In genomic region chr3:50607271-50608091, GRCh38 we compare ENCODE assay signal across 9 cellular contexts. TPM values are rescaled to one million over a fixed set of nuclear protein-coding genes. Genes with fewer than 3 reads are reported as not detected.
DNase-seq lines count a peak whose midpoint lies in the region; ATAC-seq and TF ChIP-seq lines count a peak whose summit lies in the region.
"Had no signal": no experiment of that assay in that cellular context is flagged by ENCODE, and none has a peak within 500 bp of the region (broad histone marks: within the 10 kb centered on the region; RNA-seq: fewer than 3 reads in every experiment).

No MANE protein-coding gene starts in this region.

- H3K4me3 ChIP-seq in IMR-90 (ENCODE audit: insufficient read depth, low read depth, low read length) = no peak overlapping the region
- H3K4me3 ChIP-seq in skin epidermis = peak overlapping the region; percentile 0 to 80 (median 14)

- peak overlapping the region; percentile 14 for H2AFZ ChIP-seq in IMR-90 (replicated peaks; ENCODE audit: low read length, poor library complexity)

- peaks cover 17% of the 10 kb centered on the region for H3K9me1 ChIP-seq in IMR-90 (ENCODE audit: insufficient read depth, low read length)

- CTCF ChIA-PET in IMR-90 (lab: Yijun Ruan, JAX) = no interaction called here

- TF ChIP-seq POLR2A in IMR-90 (IDR thresholded peaks at IDR 0.05; ENCODE audit: low read depth, low read length) = no peak

- intact Hi-C loops in IMR-90 (cut with micrococcal nuclease) = no loop called here

- no peak for TF ChIP-seq RAD21 in IMR-90 (IDR thresholded peaks at IDR 0.05; ENCODE audit: low read length)

- POLR2A ChIA-PET in IMR-90 (lab: Charles Lee; ENCODE audit: unreplicated experiment) = no interaction called here

- H3K4me3 Mint-ChIP-seq in T-helper 2 cell treated with Interferon-gamma antibody and Interleukin-4, amounts not matched to agents 5 μg/mL and 100 μg/mL, for 36 hours = peak overlapping the region; percentile 99
- peak overlapping the region; percentile 97 to 99 for H3K4me3 Mint-ChIP-seq in effector memory CD8-positive, alpha-beta T cell

- no peak for DNase-seq in IMR-90
- DNase-seq in T-helper 2 cell treated with Interferon-gamma antibody and Interleukin-4, amounts not matched to agents 5 μg/mL and 100 μg/mL, for 36 hours (ENCODE audit: low spot score) = no peak
- no peak for DNase-seq in effector memory CD8-positive, alpha-beta T cell
- DNase-seq in NCI-H226 = no peak
- no peak for DNase-seq in dedifferentiated amniotic fluid mesenchymal stem cell (ENCODE audit: extremely low spot score)
- no peak for DNase-seq in GF-D8 (lab: John Stamatoyannopoulos, UW)
- DNase-seq: kidney glomerular epithelial cell, substantia nigra had no signal

- no peak overlapping the region for H3K9ac ChIP-seq in IMR-90 (ENCODE audit: low read depth, low read length)

- H2BK15ac ChIP-seq in IMR-90 (ENCODE audit: low read depth, low read length) = no peak overlapping the region

- no peaks in the 10 kb centered on the region for H4K20me1 ChIP-seq in IMR-90 (ENCODE audit: insufficient read depth, low read length)

- peaks cover 28% of the 10 kb centered on the region; the same call in 1 of the 2 replicates for H3K36me3 ChIP-seq in IMR-90 (ENCODE audit: control insufficient read depth, insufficient read depth, low read length)

- no peak overlapping the region for H3K4ac ChIP-seq in IMR-90 (ENCODE audit: low read depth, low read length)

- H4K5ac ChIP-seq in IMR-90 (ENCODE audit: low read depth, low read length) = no peak overlapping the region

- dilution Hi-C loops in IMR-90 (cut with HindIII; ENCODE audit: low sequenced_read_pairs, unreplicated experiment) = no loop called here

- H2AK5ac ChIP-seq in IMR-90 (ENCODE audit: low read depth, low read length) = no peak overlapping the region

- H2BK5ac ChIP-seq in IMR-90 (ENCODE audit: low read depth, low read length, poor library complexity, severe bottlenecking) = no peak overlapping the region

- H3K4me2 ChIP-seq in IMR-90 (ENCODE audit: low read depth, low read length) = no peak overlapping the region

- H3K56ac ChIP-seq in IMR-90 (ENCODE audit: extremely low read depth, insufficient read depth, low read length) = no peak overlapping the region

- H3K27ac ChIP-seq in IMR-90 (ENCODE audit: insufficient read depth, low read length) (no peak overlapping the region), skin epidermis (peak overlapping the region in 16 of 21 experiments; percentile 0 to 97 (median 86))

- peaks cover 13% of the 10 kb centered on the region in 2 experiments; a peak in 3 of 4 replicates for H3K79me1 ChIP-seq in IMR-90 (ENCODE audit: low read depth in 1 of 2, low read length in 2 of 2)

- peak overlapping the region; percentile 29 for H2AK9ac ChIP-seq in IMR-90 (replicated peaks; ENCODE audit: low read depth, low read length, poor library complexity)

- H3K27ac Mint-ChIP-seq in T-helper 2 cell treated with Interferon-gamma antibody and Interleukin-4, amounts not matched to agents 5 μg/mL and 100 μg/mL, for 36 hours = peak overlapping the region; percentile 96
- H3K27ac Mint-ChIP-seq in effector memory CD8-positive, alpha-beta T cell = peak overlapping the region; percentile 96 to 97

- no peak for TF ChIP-seq CTCF in IMR-90 (conservative IDR thresholded peaks at IDR 0.05; ENCODE audit: low read depth, low read length)

- H3K4me1 Mint-ChIP-seq in T-helper 2 cell treated with Interferon-gamma antibody and Interleukin-4, amounts not matched to agents 5 μg/mL and 100 μg/mL, for 36 hours (ENCODE audit: low read depth) = peaks cover 47% of the 10 kb centered on the region
- peaks cover 88% of the 10 kb centered on the region in 2 donors for H3K4me1 Mint-ChIP-seq in effector memory CD8-positive, alpha-beta T cell (ENCODE audit: low read depth in 2 of 2)

- no peaks in the 10 kb centered on the region for H3K9me3 Mint-ChIP-seq in T-helper 2 cell treated with Interferon-gamma antibody and Interleukin-4, amounts not matched to agents 5 μg/mL and 100 μg/mL, for 36 hours
- H3K9me3 Mint-ChIP-seq in effector memory CD8-positive, alpha-beta T cell = no peaks in the 10 kb centered on the region

- H3K18ac ChIP-seq in IMR-90 (ENCODE audit: low read depth, low read length) = no peak overlapping the region

- 92% methylated on average over 21 of the region's 29 CpGs; no CpG with 5 or more reads in 1 of the 2 experiments for WGBS in IMR-90 (ENCODE audit: extremely low coverage in 2 of 2, insufficient read length in 1 of 2), 2 experiments

- H3K36me3 Mint-ChIP-seq in T-helper 2 cell treated with Interferon-gamma antibody and Interleukin-4, amounts not matched to agents 5 μg/mL and 100 μg/mL, for 36 hours (ENCODE audit: low read depth) = peaks cover 94% of the 10 kb centered on the region
- peaks cover 91% of the 10 kb centered on the region for H3K36me3 Mint-ChIP-seq in effector memory CD8-positive, alpha-beta T cell (ENCODE audit: insufficient read depth)

- no peak overlapping the region for H2BK120ac ChIP-seq in IMR-90 (ENCODE audit: low read depth, low read length)

- in situ Hi-C loops in IMR-90 (cut with MboI; ENCODE audit: low sequenced_read_pairs) = loop anchor here (25.0 kb wide), 1 partner anchor 1080 kb away; no protein-coding TSS in a partner anchor

- BruUV-seq in IMR-90 (replicated peaks; lab: Mats Ljungman, UMichigan) = no TSS peak

- no peak for ATAC-seq in IMR-90 (ENCODE audit: low read depth)
- no peak for ATAC-seq in effector memory CD8-positive, alpha-beta T cell (replicated peaks)

- no peak overlapping the region for H4K91ac ChIP-seq in IMR-90 (ENCODE audit: insufficient read depth, low read depth, low read length)

- H3K14ac ChIP-seq in IMR-90 (replicated peaks; ENCODE audit: low read depth, low read length) = no peak overlapping the region

- no peak overlapping the region for H2BK20ac ChIP-seq in IMR-90 (ENCODE audit: low read depth, low read length)

- no peak overlapping the region for H4K8ac ChIP-seq in IMR-90 (ENCODE audit: low read depth in 2 of 2, low read length in 2 of 2)

- H3K23ac ChIP-seq in IMR-90 (ENCODE audit: low read depth, low read length) = no peak overlapping the region

- peaks cover 2% of the 10 kb centered on the region for H3K27me3 Mint-ChIP-seq in T-helper 2 cell treated with Interferon-gamma antibody and Interleukin-4, amounts not matched to agents 5 μg/mL and 100 μg/mL, for 36 hours (ENCODE audit: low read depth)
- H3K27me3 Mint-ChIP-seq in effector memory CD8-positive, alpha-beta T cell = no peaks in the 10 kb centered on the region

- H3K27me3 ChIP-seq in IMR-90 (ENCODE audit: control insufficient read depth, insufficient read depth, low read length) = no peaks in the 10 kb centered on the region

- H3K9me3 ChIP-seq in IMR-90 (ENCODE audit: control insufficient read depth, insufficient read depth, low read length) = no peaks in the 10 kb centered on the region

- H3K4me1 ChIP-seq in IMR-90 (ENCODE audit: control insufficient read depth, insufficient read depth, low read length) = peaks cover 5% of the 10 kb centered on the region

TF ChIP-seq in IMR-90, 13 proteins besides CTCF, POLR2A, EP300 and RAD21:
- TF ChIP-seq BHLHE40 (IDR thresholded peaks at IDR 0.05; ENCODE audit: low read depth, low read length) (no peak), ELK1 (IDR thresholded peaks at IDR 0.05; ENCODE audit: borderline replicate concordance, low read depth, low read length) (no peak), CEBPB (IDR thresholded peaks at IDR 0.05; ENCODE audit: low read depth, low read length) (no peak), MAZ (IDR thresholded peaks at IDR 0.05; ENCODE audit: borderline replicate concordance, low read depth, low read length) (no peak)

RNA-seq across cellular contexts. Expression of gene CISH, which starts 4.1 kb away (rescaled TPM):
- total RNA-seq in IMR-90 (2012; rRNA removed) = 0.83 and 0.90 TPM in 2 replicates
- polyA plus RNA-seq in IMR-90 (2012; rRNA removed) = 4.0 and 4.6 TPM in 2 replicates
- polyA plus RNA-seq in IMR-90 (2012; cell fraction: cytosol; rRNA removed) = 2.3 and 5.7 TPM in 2 replicates
- 3.0 and 6.5 TPM in 2 replicates for polyA plus RNA-seq in IMR-90 (2012; cell fraction: nucleus; rRNA removed; ENCODE audit: low replicate concordance)

RNA-seq across cellular contexts. Expression of gene MAPKAPK3, which starts 9.5 kb away (rescaled TPM):
- 48.3 and 57.2 TPM in 2 replicates for total RNA-seq in IMR-90 (2012; rRNA removed)
- 38.3 and 43.8 TPM in 2 replicates for polyA plus RNA-seq in IMR-90 (2012; rRNA removed)
- 29.7 and 33.1 TPM in 2 replicates for polyA plus RNA-seq in IMR-90 (2012; cell fraction: cytosol; rRNA removed)
- polyA plus RNA-seq in IMR-90 (2012; cell fraction: nucleus; rRNA removed; ENCODE audit: low replicate concordance) = 23.5 and 28.3 TPM in 2 replicates

RNA-seq across cellular contexts. Expression of gene HEMK1, which starts 38.2 kb away (rescaled TPM):
- total RNA-seq in IMR-90 (2012; rRNA removed) = 12.5 and 17.2 TPM in 2 replicates
- polyA plus RNA-seq in IMR-90 (2012; rRNA removed) = 20.6 and 20.8 TPM in 2 replicates
- 15.0 and 16.7 TPM in 2 replicates for polyA plus RNA-seq in IMR-90 (2012; cell fraction: cytosol; rRNA removed)
- polyA plus RNA-seq in IMR-90 (2012; cell fraction: nucleus; rRNA removed; ENCODE audit: low replicate concordance) = 99.7 and 105 TPM in 2 replicates

RNA-seq across cellular contexts. Expression of gene C3orf18, which starts 39.9 kb away (rescaled TPM):
- total RNA-seq in IMR-90 (2012; rRNA removed) = 6.8 and 6.9 TPM in 2 replicates
- 10.6 and 10.9 TPM in 2 replicates for polyA plus RNA-seq in IMR-90 (2012; rRNA removed)
- 9.5 and 9.9 TPM in 2 replicates for polyA plus RNA-seq in IMR-90 (2012; cell fraction: cytosol; rRNA removed)
- 29.0 and 30.6 TPM in 2 replicates for polyA plus RNA-seq in IMR-90 (2012; cell fraction: nucleus; rRNA removed; ENCODE audit: low replicate concordance)
